Comparison of ENCODE assay signal across 15 cellular contexts in genomic region chr17:40862985-40863733, GRCh38. TPM values are rescaled to one million over a fixed set of nuclear protein-coding genes. Genes with fewer than 3 reads are reported as not detected.
A peak's percentile ranks its signal among the peaks of the same experiment; 100 is the strongest.
DNase-seq lines count a peak whose midpoint lies in the region; ATAC-seq and TF ChIP-seq lines count a peak whose summit lies in the region.
"Had no signal": no experiment of that assay in that cellular context is flagged by ENCODE, and none has a peak within 500 bp of the region (broad histone marks: within the 10 kb centered on the region; RNA-seq: fewer than 3 reads in every experiment).

No MANE protein-coding gene starts in this region.

- no peak overlapping the region for H4K8ac ChIP-seq in mesendoderm (ENCODE audit: low read depth, low read length)

- ATAC-seq in GM19351 (IDR thresholded peaks at IDR 0.05; ENCODE audit: unreplicated experiment), result no peak
- ATAC-seq: PC-3 had no signal

- H3K27me3 Mint-ChIP-seq in HFFc6 (ENCODE audit: insufficient read depth), result peaks cover 2% of the 10 kb centered on the region

- peaks cover 13% of the 10 kb centered on the region for H3K4me1 Mint-ChIP-seq in HFFc6 (ENCODE audit: low read depth)
- H3K4me1 Mint-ChIP-seq: activated B cell treated with CpG ODN at 0.5 μM for 24 hours had no signal

- no peak overlapping the region for H3K9ac ChIP-seq in mesendoderm (ENCODE audit: low read length)

- H3K23ac ChIP-seq in mesendoderm (ENCODE audit: low read length), result no peak overlapping the region

- no peak overlapping the region for H2BK120ac ChIP-seq in mesendoderm (ENCODE audit: low read depth, low read length)

- no peaks in the 10 kb centered on the region for H3K27me3 ChIP-seq in mesendoderm (ENCODE audit: insufficient read depth, low read length, poor library complexity)

- no peak overlapping the region for H3K4me3 Mint-ChIP-seq in HFFc6
- H3K4me3 Mint-ChIP-seq: activated B cell treated with CpG ODN at 0.5 μM for 24 hours had no signal

- no peak overlapping the region for H2BK15ac ChIP-seq in mesendoderm (replicated peaks; ENCODE audit: low read depth)

- H3K4ac ChIP-seq in mesendoderm (ENCODE audit: low read depth, low read length), result no peak overlapping the region

- H2AK5ac ChIP-seq in mesendoderm (ENCODE audit: low read length), result no peak overlapping the region

- TF ChIP-seq CTCF in HFFc6 (IDR thresholded peaks at IDR 0.05) (peak; percentile 60), cardiac fibroblast (IDR thresholded peaks at IDR 0.05; ENCODE audit: low read depth, low read length) (peak; percentile 56)

- no peak overlapping the region for H3K27ac ChIP-seq in mesendoderm (ENCODE audit: low read depth, low read length)
- H3K27ac ChIP-seq: adrenal gland, HL-60 had no signal

- H3K56ac ChIP-seq in mesendoderm (ENCODE audit: low read length), result no peak overlapping the region

- no peaks in the 10 kb centered on the region for H3K79me2 ChIP-seq in mesendoderm (ENCODE audit: control insufficient read depth, insufficient read depth, low read length)

- no peak overlapping the region for H4K5ac ChIP-seq in mesendoderm (ENCODE audit: low read length)

- peak; percentile 13 for DNase-seq in GM03348 (ENCODE audit: low spot score)
- no peak for DNase-seq in HFFc6
- DNase-seq in cardiac fibroblast (ENCODE audit: low read depth in 2 of 2), result peak; percentile 5 to 21
- DNase-seq in mesendoderm, result peak; percentile 83
- no peak for DNase-seq in NK-92 (lab: John Stamatoyannopoulos, UW; ENCODE audit: unreplicated experiment)
- DNase-seq in Ammon's horn (ENCODE audit: low spot score), result no peak
- no peak for DNase-seq in activated CD4-positive, CD25-positive, alpha-beta regulatory T cell (lab: John Stamatoyannopoulos, UW)
- DNase-seq: activated B cell treated with CpG ODN at 0.5 μM for 24 hours, adrenal gland, DMS79 treated with DMSO at 0.1 percent for 48 hours, NCI-H1417, PC-3 had no signal

- H3K4me3 ChIP-seq in cardiac fibroblast (replicated peaks in 1 of 2; ENCODE audit: low read depth in 2 of 2, low read length in 2 of 2) (no peak overlapping the region), mesendoderm (ENCODE audit: low read length) (no peak overlapping the region)
- H3K4me3 ChIP-seq: adrenal gland had no signal

- no peaks in the 10 kb centered on the region for H3K4me1 ChIP-seq in mesendoderm (ENCODE audit: control insufficient read depth, low read depth, low read length)
- H3K4me1 ChIP-seq: adrenal gland had no signal

- no CpG with 5 or more reads among the region's 39 CpGs for WGBS in mesendoderm (ENCODE audit: extremely low coverage, insufficient coverage, low lambda C conversion rate)

- H3K9me3 Mint-ChIP-seq in HFFc6, result no peaks in the 10 kb centered on the region
- H3K9me3 Mint-ChIP-seq: activated B cell treated with CpG ODN at 0.5 μM for 24 hours had no signal

- H2BK5ac ChIP-seq in mesendoderm (ENCODE audit: low read length), result no peak overlapping the region

- H3K4me2 ChIP-seq in mesendoderm (ENCODE audit: low read length), result no peak overlapping the region

- H3K27ac Mint-ChIP-seq in HFFc6, result no peak overlapping the region
- H3K27ac Mint-ChIP-seq: activated B cell treated with CpG ODN at 0.5 μM for 24 hours had no signal

- H3K18ac ChIP-seq in mesendoderm (ENCODE audit: low read length), result no peak overlapping the region

- no peaks in the 10 kb centered on the region for H3K36me3 ChIP-seq in mesendoderm (ENCODE audit: control insufficient read depth, insufficient read depth, low read length)
- H3K36me3 ChIP-seq: adrenal gland had no signal

- no peaks in the 10 kb centered on the region for H3K36me3 Mint-ChIP-seq in HFFc6 (ENCODE audit: low read depth)

- no peaks in the 10 kb centered on the region for H3K79me1 ChIP-seq in mesendoderm (ENCODE audit: low read length)

RNA-seq across cellular contexts. Expression of gene KRT12, which starts 3.9 kb away (rescaled TPM):
- total RNA-seq in HFFc6 (2021; fragmentation: NEBNext Ultra II Directional; extraction: Animal tissue kit (Norgen Biotek cat#: 25700)), result not detected
- polyA plus RNA-seq in mesendoderm (2013, experiment 1 of 2), result not detected
- not detected for polyA plus RNA-seq in mesendoderm (2013, experiment 2 of 2)
- total RNA-seq: activated B cell treated with CpG ODN at 0.5 μM for 24 hours, adrenal gland, liver, PC-3 had no signal
- polyA plus RNA-seq: adrenal gland, liver had no signal

RNA-seq across cellular contexts. Expression of gene KRT20, which starts 21.9 kb away (rescaled TPM):
- not detected for total RNA-seq in HFFc6 (2021; fragmentation: NEBNext Ultra II Directional; extraction: Animal tissue kit (Norgen Biotek cat#: 25700))
- polyA plus RNA-seq in mesendoderm (2013, experiment 1 of 2), result 0.39 TPM
- polyA plus RNA-seq in mesendoderm (2013, experiment 2 of 2), result 0.25 TPM
- total RNA-seq: activated B cell treated with CpG ODN at 0.5 μM for 24 hours, liver had no signal
- polyA plus RNA-seq: liver had no signal

RNA-seq across cellular contexts. Expression of gene KRT10, which starts 40.7 kb away (rescaled TPM):
- 10 to 100 TPM; 61.4 to 71.0 (median 65.3) TPM for total RNA-seq in HFFc6 (2021; fragmentation: NEBNext Ultra II Directional; extraction: Animal tissue kit (Norgen Biotek cat#: 25700))
- 55.9 TPM for polyA plus RNA-seq in mesendoderm (2013, experiment 1 of 2)
- 53.5 TPM for polyA plus RNA-seq in mesendoderm (2013, experiment 2 of 2)

Comparison
In these comparisons a context has a peak if more than half of its experiments do, and no peak if none do; other contexts are left out.
1. DNase-seq: peak in GM03348 (single experiment), cardiac fibroblast (2 of 2) and mesendoderm (single experiment); none in HFFc6 (single experiment), NK-92 (single experiment), Ammon's horn (single experiment) and activated CD4-positive, CD25-positive, alpha-beta regulatory T cell (0 of 4).